11 cellular contexts compared by ENCODE assay signal in genomic region chr1:35857830-35858229, GRCh38. TPM values are rescaled to one million over a fixed set of nuclear protein-coding genes. Genes with fewer than 3 reads are reported as not detected.
DNase-seq lines count a peak whose midpoint lies in the region; ATAC-seq and TF ChIP-seq lines count a peak whose summit lies in the region.
"Had no signal": no experiment of that assay in that cellular context is flagged by ENCODE, and none has a peak within 500 bp of the region (broad histone marks: within the 10 kb centered on the region; RNA-seq: fewer than 3 reads in every experiment).

No MANE protein-coding gene starts in this region.

- no peaks in the 10 kb centered on the region for H3K36me3 Mint-ChIP-seq in Caco-2 (ENCODE audit: insufficient read depth, unreplicated experiment)

- H3K36me3 ChIP-seq in GM23248 (ENCODE audit: low read depth): peaks cover 11% of the 10 kb centered on the region; the same call in 1 of the 2 replicates
- peaks cover 26 to 29% of the 10 kb centered on the region in 2 experiments for H3K36me3 ChIP-seq in SK-N-SH (replicated peaks in 1 of 2; ENCODE audit: control insufficient read depth in 1 of 2, insufficient read depth in 2 of 2, low read length in 1 of 2)
- H3K36me3 ChIP-seq in Caco-2 (ENCODE audit: control insufficient read depth, insufficient read depth, low read length): no peaks in the 10 kb centered on the region

- CTCF ChIA-PET in SK-N-SH (lab: Yijun Ruan, JAX) (interaction anchor here (1.0 to 3.6 kb wide), 5 partner anchors 9 to 277 kb away, joined by 3 to 22 read pairs (median 5); partner anchors contain the start of gene AGO1), Caco-2 (lab: Charles Lee) (no interaction called here)

- H3K9ac ChIP-seq in GM23248 (no peak overlapping the region), SK-N-SH (no peak overlapping the region)

- H3K9me3 ChIP-seq in GM23248 (ENCODE audit: low read depth): no peaks in the 10 kb centered on the region
- H3K9me3 ChIP-seq in SK-N-SH: no peaks in the 10 kb centered on the region
- no peaks in the 10 kb centered on the region for H3K9me3 ChIP-seq in Caco-2
- H3K9me3 ChIP-seq: heart right ventricle had no signal

- no peak overlapping the region for H3K4me2 ChIP-seq in GM23248 (ENCODE audit: unreplicated experiment)
- no peak overlapping the region for H3K4me2 ChIP-seq in SK-N-SH

- H3F3A ChIP-seq in GM23248 (ENCODE audit: insufficient read depth) (no peaks in the 10 kb centered on the region), SK-N-SH (replicated peaks; ENCODE audit: insufficient read depth) (peaks cover 4% of the 10 kb centered on the region)

- H3K27me3 Mint-ChIP-seq in Caco-2 (ENCODE audit: insufficient read depth, unreplicated experiment): no peaks in the 10 kb centered on the region

- no peaks in the 10 kb centered on the region for H4K20me1 ChIP-seq in GM23248 (ENCODE audit: insufficient read depth)
- no peaks in the 10 kb centered on the region for H4K20me1 ChIP-seq in SK-N-SH (ENCODE audit: insufficient read depth)

- POLR2A ChIA-PET in SK-N-SH (lab: Yijun Ruan, JAX): no interaction called here
- POLR2A ChIA-PET in Caco-2 (lab: Charles Lee): no interaction called here

- H3K4me1 ChIP-seq in GM23248 (ENCODE audit: insufficient read depth): no peaks in the 10 kb centered on the region
- peaks cover 0 to 11% of the 10 kb centered on the region in 2 experiments; a peak in 2 of 4 replicates for H3K4me1 ChIP-seq in SK-N-SH (ENCODE audit: control insufficient read depth in 1 of 2, insufficient read depth in 2 of 2, low read depth in 1 of 2, low read length in 1 of 2)
- H3K4me1 ChIP-seq in foreskin keratinocyte: no peaks in the 10 kb centered on the region
- H3K4me1 ChIP-seq in Caco-2: no peaks in the 10 kb centered on the region

- intact Hi-C loops in Caco-2 (cut with micrococcal nuclease; ENCODE audit: unreplicated experiment): no loop called here

- H3K27me3 ChIP-seq in GM23248 (replicated peaks; ENCODE audit: insufficient read depth): no peaks in the 10 kb centered on the region
- no peaks in the 10 kb centered on the region for H3K27me3 ChIP-seq in SK-N-SH (ENCODE audit: insufficient read depth)
- peaks cover 3% of the 10 kb centered on the region for H3K27me3 ChIP-seq in foreskin keratinocyte
- no peaks in the 10 kb centered on the region for H3K27me3 ChIP-seq in Caco-2 (replicated peaks; ENCODE audit: control insufficient read depth, insufficient read depth, low read length)
- H3K27me3 ChIP-seq: heart right ventricle had no signal

- TF ChIP-seq RAD21 in SK-N-SH (IDR thresholded peaks at IDR 0.05; ENCODE audit: low read length): peak; percentile 54

- H2AFZ ChIP-seq in GM23248 (no peak overlapping the region), SK-N-SH (ENCODE audit: low read depth) (no peak overlapping the region)

- no TSS peak for BruUV-seq in Caco-2 (replicated peaks; lab: Mats Ljungman, UMichigan)

- H3K27ac Mint-ChIP-seq in Caco-2 (ENCODE audit: unreplicated experiment): no peak overlapping the region

- no peaks in the 10 kb centered on the region for H3K9me3 Mint-ChIP-seq in Caco-2 (ENCODE audit: unreplicated experiment)

- H3K9me2 ChIP-seq in GM23248 (ENCODE audit: insufficient read depth) (no peaks in the 10 kb centered on the region), SK-N-SH (no peaks in the 10 kb centered on the region)

- DNase-seq in AG10803 (ENCODE audit: low read depth) (peak; percentile 26), GM23248 (peak; percentile 30), SK-N-SH (no peak), foreskin keratinocyte (no peak), Caco-2 (no peak)
- DNase-seq: activated gamma-delta T cell, heart right ventricle had no signal

- no peaks in the 10 kb centered on the region for H3K79me2 ChIP-seq in GM23248 (ENCODE audit: insufficient read depth)
- H3K79me2 ChIP-seq in SK-N-SH (ENCODE audit: insufficient read depth): no peaks in the 10 kb centered on the region

- TF ChIP-seq CTCF in AG10803 (conservative IDR thresholded peaks at IDR 0.05; ENCODE audit: low read length) (no peak), SK-N-SH (IDR thresholded peaks at IDR 0.05) (peak; percentile 32; the same call in 1 of the 2 replicates), foreskin keratinocyte (conservative IDR thresholded peaks at IDR 0.05) (peak; percentile 44), Caco-2 (IDR thresholded peaks at IDR 0.05; ENCODE audit: insufficient read depth in 1 of 2, low read depth in 1 of 2, low read length in 1 of 2, severe bottlenecking in 1 of 2, unreplicated experiment in 1 of 2) (no peak)

- H3K4me3 Mint-ChIP-seq in Caco-2 (ENCODE audit: unreplicated experiment): no peak overlapping the region

- no peak overlapping the region for H3K27ac ChIP-seq in GM23248
- no peak overlapping the region for H3K27ac ChIP-seq in SK-N-SH (ENCODE audit: low read depth in 2 of 2, low read length in 1 of 2)
- H3K27ac ChIP-seq in foreskin keratinocyte: no peak overlapping the region
- H3K27ac ChIP-seq: RWPE1 had no signal

- in situ Hi-C loops in GM23248 (cut with MboI): no loop called here

- H3K4me3 ChIP-seq in AG10803 (ENCODE audit: low read length): no peak overlapping the region
- H3K4me3 ChIP-seq in GM23248: no peak overlapping the region
- H3K4me3 ChIP-seq in SK-N-SH (ENCODE audit: low read depth in 2 of 2, low read length in 1 of 2): no peak overlapping the region
- no peak overlapping the region for H3K4me3 ChIP-seq in Caco-2 (ENCODE audit: low read depth, low read length)
- H3K4me3 ChIP-seq: heart right ventricle had no signal

- no peaks in the 10 kb centered on the region for H3K4me1 Mint-ChIP-seq in Caco-2 (ENCODE audit: low read depth, unreplicated experiment)

- TF ChIP-seq EP300 in SK-N-SH (IDR thresholded peaks at IDR 0.05; ENCODE audit: borderline replicate concordance in 1 of 2, low read depth in 1 of 2, low read length in 1 of 2): no peak

- ATAC-seq in foreskin keratinocyte (no peak), HG02981 (IDR thresholded peaks at IDR 0.05; ENCODE audit: unreplicated experiment) (no peak), HG02610 (IDR thresholded peaks at IDR 0.05; ENCODE audit: unreplicated experiment) (no peak), GM18502 (IDR thresholded peaks at IDR 0.05; ENCODE audit: poor library complexity, unreplicated experiment) (no peak)

TF ChIP-seq in SK-N-SH, 30 proteins besides CTCF, POLR2A, EP300 and RAD21:
- no peak for TF ChIP-seq REST (IDR thresholded peaks at IDR 0.05; ENCODE audit: low read depth, low read length)
- TF ChIP-seq IRF3 (IDR thresholded peaks at IDR 0.05; ENCODE audit: low read depth, low read length): no peak
- no peak for TF ChIP-seq USF1 (IDR thresholded peaks at IDR 0.05; ENCODE audit: borderline replicate concordance, low read depth)

RNA-seq across cellular contexts. Expression of gene AGO1, which starts 25.2 kb away (rescaled TPM):
- total RNA-seq in GM23248 (2014; rRNA removed; shearing (Covaris generic)): 11.0 and 13.8 TPM in 2 replicates
- 5.5 and 6.1 TPM in 2 replicates for polyA plus RNA-seq in GM23248 (2016; fragmentation: Nextera tagmentation; extraction: Ambion mirVana)
- polyA plus RNA-seq in SK-N-SH (2012; rRNA removed): 7.8 and 9.5 TPM in 2 replicates
- 4.7 and 7.4 TPM in 2 replicates for polyA plus RNA-seq in SK-N-SH (2012; cell fraction: cytosol; rRNA removed)
- polyA plus RNA-seq in SK-N-SH (2012; cell fraction: nucleus; rRNA removed): 12.0 and 12.5 TPM in 2 replicates
- total RNA-seq in foreskin keratinocyte: 16.4 and 19.3 TPM in 2 replicates
- 2.2 and 2.8 TPM in 2 replicates for polyA plus RNA-seq in foreskin keratinocyte
- total RNA-seq in Caco-2 (2022): 28.9 and 29.8 TPM in 2 replicates

RNA-seq across cellular contexts. Expression of gene AGO4, which starts 50.0 kb away (rescaled TPM):
- 6.4 and 6.8 TPM in 2 replicates for total RNA-seq in GM23248 (2014; rRNA removed; shearing (Covaris generic))
- 2.2 and 4.4 TPM in 2 replicates for polyA plus RNA-seq in GM23248 (2016; fragmentation: Nextera tagmentation; extraction: Ambion mirVana)
- polyA plus RNA-seq in SK-N-SH (2012; rRNA removed): 4.8 and 6.6 TPM in 2 replicates
- polyA plus RNA-seq in SK-N-SH (2012; cell fraction: cytosol; rRNA removed): 4.3 and 5.1 TPM in 2 replicates
- 12.5 and 18.8 TPM in 2 replicates for polyA plus RNA-seq in SK-N-SH (2012; cell fraction: nucleus; rRNA removed)
- total RNA-seq in foreskin keratinocyte: 9.3 and 9.9 TPM in 2 replicates
- polyA plus RNA-seq in foreskin keratinocyte: 1.8 and 2.1 TPM in 2 replicates
- total RNA-seq in Caco-2 (2022): 5.0 and 8.1 TPM in 2 replicates

Comparison
In these comparisons a context has a peak if more than half of its experiments do, and no peak if none do; other contexts are left out.
1. DNase-seq: peak in AG10803 (single experiment) and GM23248 (single experiment); none in SK-N-SH (single experiment), foreskin keratinocyte (0 of 2) and Caco-2 (0 of 2).
2. CTCF ChIP-seq: peak in SK-N-SH (single experiment) and foreskin keratinocyte (single experiment); none in AG10803 (single experiment) and Caco-2 (0 of 2).